ENCODE assay signal across 9 cellular contexts in the genomic region with DNA sequence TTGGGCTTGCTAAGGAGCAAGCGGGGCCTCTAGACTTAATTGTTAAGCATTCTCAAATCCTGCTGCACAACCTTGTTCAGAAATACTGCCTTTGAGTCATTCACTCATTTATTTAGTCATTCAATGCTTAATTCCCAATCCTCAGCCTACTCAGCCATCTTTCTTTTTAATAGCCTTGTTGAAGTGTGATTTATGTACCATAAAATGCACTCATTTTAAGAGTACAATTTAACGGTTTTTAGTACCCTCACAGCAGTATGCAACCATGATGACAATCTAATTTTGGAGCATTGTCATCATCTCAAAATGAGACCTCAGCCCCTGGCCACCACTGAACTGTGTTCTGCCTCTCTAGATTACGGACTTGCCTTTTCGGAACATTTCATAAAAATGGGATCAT.
"Had no signal": no experiment of that assay in that cellular context is flagged by ENCODE, and none has a peak within 500 bp of the region (broad histone marks: within the 10 kb centered on the region; RNA-seq: fewer than 3 reads in every experiment).

No MANE protein-coding gene starts in this region.

- H3K9me3 ChIP-seq: HAP-1 had no signal

- H3K4me3 ChIP-seq: GM23248, GM23338, HAP-1 had no signal

- ATAC-seq: GM23338, HCT116 had no signal

- H3K27ac ChIP-seq: GM23248 had no signal

- H3K4me1 ChIP-seq: HAP-1 had no signal

- DNase-seq: GM23248, GOT3, H7, H9, HCEC 1CT, HFFc6 had no signal

- H3K36me3 ChIP-seq: HAP-1 had no signal
